In genomic region chr15:25176991-25177954, GRCh38 we compare ENCODE assay signal across 13 cellular contexts.
DNase-seq lines count a peak whose midpoint lies in the region; ATAC-seq and TF ChIP-seq lines count a peak whose summit lies in the region.
"Had no signal": no experiment of that assay in that cellular context is flagged by ENCODE, and none has a peak within 500 bp of the region (broad histone marks: within the 10 kb centered on the region; RNA-seq: fewer than 3 reads in every experiment).

No MANE protein-coding gene starts in this region.

- no peaks in the 10 kb centered on the region for H3K27me3 Mint-ChIP-seq in activated T-cell treated with anti-CD3 and anti-CD28 coated beads, Interleukin-2, amount 50 U/mL, for 4 hours (ENCODE audit: low read depth)
- no peaks in the 10 kb centered on the region for H3K27me3 Mint-ChIP-seq in Calu3 (ENCODE audit: unreplicated experiment)
- H3K27me3 Mint-ChIP-seq: CD4-positive, CD25-positive, alpha-beta regulatory T cell had no signal

- WGBS in psoas muscle, 3 donors = 80 to 84% (median 83%) methylated on average over 21 of the region's 21 CpGs

- H3K9me3 Mint-ChIP-seq in activated T-cell treated with anti-CD3 and anti-CD28 coated beads, Interleukin-2, amount 50 U/mL, for 4 hours = peaks cover 19% of the 10 kb centered on the region
- no peaks in the 10 kb centered on the region for H3K9me3 Mint-ChIP-seq in Calu3 (ENCODE audit: low read depth, unreplicated experiment)

- H3K36me3 Mint-ChIP-seq in activated T-cell treated with anti-CD3 and anti-CD28 coated beads, Interleukin-2, amount 50 U/mL, for 4 hours (ENCODE audit: insufficient read depth) = no peaks in the 10 kb centered on the region
- no peaks in the 10 kb centered on the region for H3K36me3 Mint-ChIP-seq in Calu3 (ENCODE audit: insufficient read depth, unreplicated experiment)
- H3K36me3 Mint-ChIP-seq: CD4-positive, CD25-positive, alpha-beta regulatory T cell had no signal

- DNase-seq in GM13977 (ENCODE audit: low spot score) (peak; percentile 16), iPS-NIHi11 (ENCODE audit: low spot score) (peak; percentile 3), psoas muscle (peak; percentile 6 to 28), inferior parietal cortex (ENCODE audit: extremely low spot score) (no peak), NCI-H1048 (lab: John Stamatoyannopoulos, UW) (no peak), NCI-H2081 treated with DMSO at 0.1 percent for 48 hours (lab: John Stamatoyannopoulos, UW) (no peak), Calu3 (no peak)
- DNase-seq in activated T-cell treated with anti-CD3 and anti-CD28 coated beads, Interleukin-2, amount 50 U/mL, for 4 hours = peak; percentile 1
- DNase-seq: CD4-positive, CD25-positive, alpha-beta regulatory T cell; HFFc6; PC-9 had no signal

- no peak overlapping the region for H3K4me3 Mint-ChIP-seq in activated T-cell treated with anti-CD3 and anti-CD28 coated beads, Interleukin-2, amount 50 U/mL, for 4 hours
- H3K4me3 Mint-ChIP-seq in Calu3 (ENCODE audit: low read depth, unreplicated experiment) = no peak overlapping the region
- H3K4me3 Mint-ChIP-seq: CD4-positive, CD25-positive, alpha-beta regulatory T cell; HFFc6; T-helper 1 cell treated with Interleukin-12 subunit alpha and Interleukin-12 subunit beta and Interleukin-4 antibody, amounts not matched to agents 30 μg/mL and 1 μg/mL, for 36 hours had no signal

- in situ Hi-C loops in GM13977 (cut with MboI; ENCODE audit: low pct_unique_long_range_greater_than_20kb, low sequenced_read_pairs, unreplicated experiment) = no loop called here

- H3K27me3 ChIP-seq in psoas muscle (ENCODE audit: insufficient read depth in 3 of 3, low read length in 2 of 3) = no peaks in the 10 kb centered on the region

- no TSS peak for BruUV-seq in Calu3 (replicated peaks; lab: Mats Ljungman, UMichigan)

- TF ChIP-seq CTCF in GM13977 (IDR thresholded peaks at IDR 0.05; ENCODE audit: extremely low read depth, insufficient read depth, missing control alignments) (no peak), psoas muscle (IDR thresholded peaks at IDR 0.05) (no peak), Calu3 (IDR thresholded peaks at IDR 0.05; ENCODE audit: unreplicated experiment) (no peak)

- H3K27ac ChIP-seq in psoas muscle = no peak overlapping the region
- H3K27ac ChIP-seq: coronary artery, PC-9 had no signal

- ATAC-seq in activated T-cell treated with anti-CD3 and anti-CD28 coated beads, Interleukin-2, amount 50 U/mL, for 4 hours = no peak
- ATAC-seq in psoas muscle = no peak

- H3K36me3 ChIP-seq in psoas muscle (ENCODE audit: insufficient read depth in 1 of 2, low read depth in 1 of 2) = no peaks in the 10 kb centered on the region

- no peak overlapping the region for H3K4me3 ChIP-seq in psoas muscle
- H3K4me3 ChIP-seq: coronary artery, PC-9 had no signal

- no peaks in the 10 kb centered on the region for H3K4me1 Mint-ChIP-seq in activated T-cell treated with anti-CD3 and anti-CD28 coated beads, Interleukin-2, amount 50 U/mL, for 4 hours (ENCODE audit: low read depth)
- no peaks in the 10 kb centered on the region for H3K4me1 Mint-ChIP-seq in Calu3 (ENCODE audit: low read depth, unreplicated experiment)
- H3K4me1 Mint-ChIP-seq: CD4-positive, CD25-positive, alpha-beta regulatory T cell had no signal

- H3K4me1 ChIP-seq in psoas muscle = no peaks in the 10 kb centered on the region

- CTCF ChIA-PET in Calu3 (lab: Charles Lee) = no interaction called here

- peaks cover 13% of the 10 kb centered on the region for H3K9me3 ChIP-seq in psoas muscle

- no peak overlapping the region for H3K27ac Mint-ChIP-seq in Calu3 (ENCODE audit: unreplicated experiment)
- H3K27ac Mint-ChIP-seq: CD4-positive, CD25-positive, alpha-beta regulatory T cell; HFFc6; T-helper 1 cell treated with Interleukin-12 subunit alpha and Interleukin-12 subunit beta and Interleukin-4 antibody, amounts not matched to agents 30 μg/mL and 1 μg/mL, for 36 hours had no signal

- intact Hi-C loops in psoas muscle (cut with DNase I) (no loop called here), Calu3 (cut with micrococcal nuclease; ENCODE audit: unreplicated experiment) (no loop called here)

Comparison
In these comparisons a context has a peak if more than half of its experiments do, and no peak if none do; other contexts are left out.
1. DNase-seq: peak in GM13977 (single experiment), activated T-cell treated with anti-CD3 and anti-CD28 coated beads, Interleukin-2, amount 50 U/mL, for 4 hours (single experiment), iPS-NIHi11 (single experiment) and psoas muscle (2 of 2); none in inferior parietal cortex (single experiment), NCI-H1048 (single experiment), NCI-H2081 treated with DMSO at 0.1 percent for 48 hours (single experiment) and Calu3 (single experiment).